In the genomic region with DNA sequence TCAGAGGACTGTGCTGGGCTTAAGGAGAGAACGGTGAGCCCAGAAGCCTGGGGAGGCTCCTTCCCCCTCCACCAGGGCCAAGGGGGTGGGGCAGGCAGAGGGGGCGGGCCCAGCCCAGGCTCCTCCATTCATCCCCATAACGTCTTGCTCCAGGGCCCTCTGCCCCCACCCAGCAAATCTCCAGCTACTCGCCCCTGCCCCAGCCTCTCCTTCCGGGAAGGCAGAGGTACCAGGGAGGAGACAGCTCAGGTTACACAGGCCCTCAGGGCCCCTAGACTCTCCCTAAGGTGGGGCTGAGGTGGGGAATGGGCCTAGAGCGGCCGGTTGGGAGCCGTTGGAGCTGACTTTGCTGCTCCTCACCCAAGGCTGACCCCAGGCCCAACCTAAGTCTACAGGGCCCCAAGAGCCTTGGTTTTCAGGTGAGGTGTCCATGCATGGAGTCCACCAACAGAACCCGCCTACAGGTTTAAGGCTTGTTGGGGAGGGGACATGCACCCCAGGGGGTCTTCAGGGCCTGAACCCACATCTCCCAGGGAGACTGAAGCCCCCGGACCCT, we compare ENCODE assay signal across 1 cellular context.
TF ChIP-seq lines count a peak whose summit lies in the region.

No MANE protein-coding gene starts in this region.

TF ChIP-seq in H1, 55 proteins besides CTCF, POLR2A, EP300 and RAD21:
- TF ChIP-seq MAX (IDR thresholded peaks at IDR 0.05) (peak; percentile 1; the same call in 1 of the 2 replicates), SAP30 (IDR thresholded peaks at IDR 0.05; ENCODE audit: insufficient read depth, insufficient replicate concordance, low read length) (peak; percentile 35), POU5F1 (IDR thresholded peaks at IDR 0.05; ENCODE audit: low read depth, low read length) (no peak)
TF ChIP-seq in H1: peak in this region for 2.
